ENCODE assay signal across 16 cellular contexts in the genomic region with DNA sequence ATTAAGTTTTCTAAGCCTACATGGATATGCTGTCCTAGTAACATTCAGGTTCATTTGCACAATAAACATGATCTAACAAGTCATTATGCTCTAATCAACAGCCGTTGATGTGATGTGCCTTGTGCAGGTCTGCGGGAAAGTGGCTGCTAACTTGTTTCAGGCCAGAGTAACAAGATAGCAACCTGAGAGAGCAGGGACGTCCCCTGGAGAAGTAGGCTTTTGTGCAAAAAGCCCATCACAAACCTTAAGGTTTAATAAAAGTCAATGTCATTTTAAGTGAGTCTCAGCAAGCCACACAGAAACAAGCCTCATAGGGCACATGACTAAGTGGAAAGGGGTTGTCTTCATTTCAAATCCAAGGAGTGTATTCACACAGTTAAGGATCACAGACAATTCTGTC. TPM values are rescaled to one million over a fixed set of nuclear protein-coding genes. Genes with fewer than 3 reads are reported as not detected.
DNase-seq lines count a peak whose midpoint lies in the region; ATAC-seq, FAIRE-seq and TF ChIP-seq lines count a peak whose summit lies in the region.
"Had no signal": no experiment of that assay in that cellular context is flagged by ENCODE, and none has a peak within 500 bp of the region (broad histone marks: within the 10 kb centered on the region; RNA-seq: fewer than 3 reads in every experiment).

No MANE protein-coding gene starts in this region.

- peaks cover 56 to 99% (median 97%) of the 10 kb centered on the region in 4 donors for H3K4me1 Mint-ChIP-seq in naive thymus-derived CD8-positive, alpha-beta T cell

- peaks cover 0 to 94% (median 41%) of the 10 kb centered on the region in 11 experiments; a peak in 15 of 22 replicates for H4K20me1 ChIP-seq in BLaER1 treated with 17β-estradiol and CSF1 and Interleukin-3, amounts not matched to agents 10 nM and 100 nM

- H3K27ac ChIP-seq in BLaER1 treated with 17β-estradiol and CSF1 and Interleukin-3, amounts not matched to agents 10 nM and 100 nM, result 0 out of 22 replicates have a peak overlapping the region, but pooled peaks of 1 of the 11 experiments have one; percentile 9
- H3K27ac ChIP-seq: brain microvascular endothelial cell, C4-2B, gastroesophageal sphincter had no signal

- TF ChIP-seq POLR2A in GM12892 (IDR thresholded peaks at IDR 0.05; ENCODE audit: low read depth, low read length), result no peak

- no peaks in the 10 kb centered on the region for H3K27me3 Mint-ChIP-seq in naive thymus-derived CD8-positive, alpha-beta T cell
- H3K27me3 Mint-ChIP-seq: effector memory CD8-positive, alpha-beta T cell; T-cell had no signal

- FAIRE-seq in GM12892 (lab: Jason Lieb, UNC), result peak; percentile 85

- peaks cover 0 to 14% (median 5%) of the 10 kb centered on the region in 3 donors for H3K36me3 Mint-ChIP-seq in naive thymus-derived CD8-positive, alpha-beta T cell

- H3K36me3 ChIP-seq in BLaER1 treated with 17β-estradiol and CSF1 and Interleukin-3, amounts not matched to agents 10 nM and 100 nM, result 0 out of 22 replicates have a peak, but pooled peaks cover 0 to 15% (median 0%) of the 10 kb centered on the region in 11 experiments
- no peaks in the 10 kb centered on the region for H3K36me3 ChIP-seq in adipocyte (ENCODE audit: control insufficient read depth, insufficient read depth, low read length, severe bottlenecking)
- H3K36me3 ChIP-seq: brain microvascular endothelial cell, gastroesophageal sphincter, upper lobe of left lung had no signal

- in situ Hi-C loops in G401 (cut with HindIII; ENCODE audit: low sequenced_read_pairs), result no loop called here

- H3K4me1 ChIP-seq in BLaER1 treated with 17β-estradiol and CSF1 and Interleukin-3, amounts not matched to agents 10 nM and 100 nM, result peaks cover 65 to 96% (median 90%) of the 10 kb centered on the region in 10 experiments
- H3K4me1 ChIP-seq in adipocyte (ENCODE audit: control insufficient read depth, insufficient read depth, low read length), result peaks cover 91% of the 10 kb centered on the region

- DNase-seq in GM12892 (ENCODE audit: insufficient read length) (no peak), adipocyte (ENCODE audit: low read depth) (no peak), NCI-H187 treated with DMSO at 0.1 percent for 48 hours (lab: John Stamatoyannopoulos, UW) (no peak), G401 (ENCODE audit: low spot score) (no peak)
- DNase-seq in naive thymus-derived CD8-positive, alpha-beta T cell, result no peak
- DNase-seq in stimulated activated CD4-positive, alpha-beta T cell treated with anti-CD3 and anti-CD28 coated beads, Interleukin-15, amount 100 ng/mL, for 24 hours, result no peak
- DNase-seq: activated CD4-positive, alpha-beta T cell treated with anti-CD3 and anti-CD28 coated beads for 4 hours; brain microvascular endothelial cell; effector memory CD8-positive, alpha-beta T cell; immature natural killer cell; PC-3; T-cell; upper lobe of left lung had no signal

- POLR2A ChIA-PET in naive thymus-derived CD8-positive, alpha-beta T cell (lab: Charles Lee), result no interaction called here

- no peaks in the 10 kb centered on the region for H3K27me3 ChIP-seq in BLaER1 treated with 17β-estradiol and CSF1 and Interleukin-3, amounts not matched to agents 10 nM and 100 nM
- H3K27me3 ChIP-seq in adipocyte (replicated peaks; ENCODE audit: control insufficient read depth, insufficient read depth, low read length), result no peaks in the 10 kb centered on the region
- H3K27me3 ChIP-seq: brain microvascular endothelial cell, gastroesophageal sphincter, upper lobe of left lung had no signal

- H3K4me3 Mint-ChIP-seq in naive thymus-derived CD8-positive, alpha-beta T cell, result peak overlapping the region; percentile 40 to 69 (median 50)
- H3K4me3 Mint-ChIP-seq: immature natural killer cell had no signal

- no peak overlapping the region for H3K9ac ChIP-seq in BLaER1 treated with 17β-estradiol and CSF1 and Interleukin-3, amounts not matched to agents 10 nM and 100 nM
- H3K9ac ChIP-seq in adipocyte (ENCODE audit: low read length), result peak overlapping the region; percentile 11

- peak overlapping the region in 7 of 10 donors; percentile 40 to 91 (median 74) for H3K27ac Mint-ChIP-seq in naive thymus-derived CD8-positive, alpha-beta T cell
- H3K27ac Mint-ChIP-seq: immature natural killer cell had no signal

- H3K4me3 ChIP-seq in BLaER1 treated with 17β-estradiol and CSF1 and Interleukin-3, amounts not matched to agents 10 nM and 100 nM, result no peak overlapping the region
- H3K4me3 ChIP-seq in adipocyte (ENCODE audit: low read length), result no peak overlapping the region
- H3K4me3 ChIP-seq: gastroesophageal sphincter, upper lobe of left lung had no signal

- H3K9me3 ChIP-seq in BLaER1 treated with 17β-estradiol and CSF1 and Interleukin-3, amounts not matched to agents 10 nM and 100 nM (replicated peaks in 1 of 11), result no peaks in the 10 kb centered on the region
- no peaks in the 10 kb centered on the region for H3K9me3 ChIP-seq in adipocyte (ENCODE audit: control insufficient read depth, low read length)
- H3K9me3 ChIP-seq: gastroesophageal sphincter, upper lobe of left lung had no signal

- H3K4me2 ChIP-seq in BLaER1 treated with 17β-estradiol and CSF1 and Interleukin-3, amounts not matched to agents 10 nM and 100 nM, result peak overlapping the region; percentile 1 to 70 (median 59); a peak in 13 of 22 replicates

- no peak for ATAC-seq in naive thymus-derived CD8-positive, alpha-beta T cell
- ATAC-seq: effector memory CD8-positive, alpha-beta T cell; gastroesophageal sphincter; PC-3; T-cell had no signal

- no peaks in the 10 kb centered on the region for H3K9me3 Mint-ChIP-seq in naive thymus-derived CD8-positive, alpha-beta T cell
- H3K9me3 Mint-ChIP-seq: effector memory CD8-positive, alpha-beta T cell; immature natural killer cell; T-cell had no signal

RNA-seq across cellular contexts. Expression of a gene that starts 17.6 kb away (rescaled TPM):
- polyA plus RNA-seq in GM12892 (2012; ENCODE audit: missing spikeins), result 7.0 TPM
- 100 to 1,000 TPM; 101 to 103 TPM for total RNA-seq in naive thymus-derived CD8-positive, alpha-beta T cell
- polyA plus RNA-seq in naive thymus-derived CD8-positive, alpha-beta T cell, result 100 to 1,000 TPM in 1 of 3 donors, 10 to 100 TPM in 2; 59.1 to 137 (median 86.5) TPM
- total RNA-seq in G401 (2014; rRNA removed; shearing (Covaris generic)), result 0.12 and 0.17 TPM in 2 replicates

Comparison
In these comparisons a context has a peak if more than half of its experiments do, and no peak if none do; other contexts are left out.
1. RNA of a gene that starts 17.6 kb away (total RNA-seq): 101 to 103 TPM in naive thymus-derived CD8-positive, alpha-beta T cell; 0.12 to 0.17 TPM in G401; every median in the first group is over 10 times any median in the second.